In genomic region chr19:18450021-18450933, GRCh38 we compare ENCODE assay signal across 19 cellular contexts. TPM values are rescaled to one million over a fixed set of nuclear protein-coding genes. Genes with fewer than 3 reads are reported as not detected.
DNase-seq lines count a peak whose midpoint lies in the region; ATAC-seq and TF ChIP-seq lines count a peak whose summit lies in the region.
"Had no signal": no experiment of that assay in that cellular context is flagged by ENCODE, and none has a peak within 500 bp of the region (broad histone marks: within the 10 kb centered on the region; RNA-seq: fewer than 3 reads in every experiment).

No MANE protein-coding gene starts in this region.

- H3K27ac Mint-ChIP-seq in HFFc6, result peak overlapping the region; percentile 48; the same call in 1 of the 2 replicates
- H3K27ac Mint-ChIP-seq: activated naive CD4-positive, alpha-beta T cell treated with anti-CD3 and anti-CD28 coated beads, Interleukin-2, amount 10 ng/mL, durations not matched to agents 7 days and 5 days; activated T-cell treated with anti-CD3 and anti-CD28 coated beads, Interleukin-2, amount 50 U/mL, for 72 hours; progenitor cell of endocrine pancreas had no signal

- H3K9me3 Mint-ChIP-seq in HFFc6, result no peaks in the 10 kb centered on the region
- H3K9me3 Mint-ChIP-seq: activated naive CD4-positive, alpha-beta T cell treated with anti-CD3 and anti-CD28 coated beads, Interleukin-2, amount 10 ng/mL, durations not matched to agents 7 days and 5 days; activated T-cell treated with anti-CD3 and anti-CD28 coated beads, Interleukin-2, amount 50 U/mL, for 72 hours had no signal

- H3K36me3 Mint-ChIP-seq in HFFc6 (ENCODE audit: low read depth), result peaks cover 8% of the 10 kb centered on the region

- peaks cover 29% of the 10 kb centered on the region for H3K4me1 Mint-ChIP-seq in HFFc6 (ENCODE audit: low read depth)
- H3K4me1 Mint-ChIP-seq: activated naive CD4-positive, alpha-beta T cell treated with anti-CD3 and anti-CD28 coated beads, Interleukin-2, amount 10 ng/mL, durations not matched to agents 7 days and 5 days had no signal

- H3K27me3 ChIP-seq in heart left ventricle (no peaks in the 10 kb centered on the region), left ventricle myocardium inferior (ENCODE audit: low read depth) (no peaks in the 10 kb centered on the region), psoas muscle (ENCODE audit: insufficient read depth in 3 of 3, low read length in 2 of 3) (no peaks in the 10 kb centered on the region)
- no peaks in the 10 kb centered on the region for H3K27me3 ChIP-seq in effector memory CD4-positive, alpha-beta T cell (replicated peaks; ENCODE audit: control insufficient read depth, insufficient read depth, low read length, poor library complexity, severe bottlenecking)
- H3K27me3 ChIP-seq: MG63, suprapubic skin had no signal

- TF ChIP-seq POLR2A in heart left ventricle (IDR thresholded peaks at IDR 0.05), result no peak

- no peak overlapping the region for H3K4me3 ChIP-seq in heart left ventricle
- H3K4me3 ChIP-seq in left ventricle myocardium inferior, result no peak overlapping the region
- H3K4me3 ChIP-seq in effector memory CD4-positive, alpha-beta T cell (ENCODE audit: insufficient read depth, low read depth, low read length, poor library complexity, severe bottlenecking), result no peak overlapping the region
- H3K4me3 ChIP-seq in psoas muscle, result no peak overlapping the region
- H3K4me3 ChIP-seq: lung, MG63, skin epidermis, suprapubic skin had no signal

- peaks cover 0 to 21% (median 8%) of the 10 kb centered on the region in 12 donors for H3K4me1 ChIP-seq in heart left ventricle
- peaks cover 29% of the 10 kb centered on the region for H3K4me1 ChIP-seq in left ventricle myocardium inferior
- peaks cover 3% of the 10 kb centered on the region for H3K4me1 ChIP-seq in effector memory CD4-positive, alpha-beta T cell (ENCODE audit: control insufficient read depth, insufficient read depth, low read length, poor library complexity, severe bottlenecking)
- H3K4me1 ChIP-seq in psoas muscle, result peaks cover 12% of the 10 kb centered on the region

- ATAC-seq in heart left ventricle (peak in 3 of 4 donors; percentile 2), psoas muscle (peak in 3 of 4 donors; percentile 4 to 10 (median 6)), GM21825 (IDR thresholded peaks at IDR 0.05; ENCODE audit: unreplicated experiment) (no peak)

- 73 to 79% (median 77%) methylated on average over 21 to 33 of the region's 33 CpGs for WGBS in heart left ventricle, 4 donors
- WGBS in psoas muscle, 3 donors, result 77 to 84% (median 79%) methylated on average over 30 to 33 of the region's 33 CpGs

- intact Hi-C loops in heart left ventricle (cut with DNase I) (loop anchor here in 6 of 10 donors (5.0 to 10.0 kb wide), 6 partner anchors 122 to 397 kb away; partner anchors contain the start of genes REX1BD (in 3 of the 6) and UBA52 (in 2 of the 6)), left ventricle myocardium inferior (cut with micrococcal nuclease) (no loop called here), psoas muscle (cut with DNase I) (loop anchor here (5.0 to 10.0 kb wide), 4 partner anchors 107 to 397 kb away; partner anchors contain the start of gene KXD1 (in 1 of the 2))

- H3K4me3 Mint-ChIP-seq in HFFc6, result no peak overlapping the region
- H3K4me3 Mint-ChIP-seq: activated naive CD4-positive, alpha-beta T cell treated with anti-CD3 and anti-CD28 coated beads, Interleukin-2, amount 10 ng/mL, durations not matched to agents 7 days and 5 days; activated T-cell treated with anti-CD3 and anti-CD28 coated beads, Interleukin-2, amount 50 U/mL, for 72 hours had no signal

- TF ChIP-seq CTCF in heart left ventricle (IDR thresholded peaks at IDR 0.05), result no peak
- no peak for TF ChIP-seq CTCF in left ventricle myocardium inferior (IDR thresholded peaks at IDR 0.05; ENCODE audit: borderline replicate concordance)
- TF ChIP-seq CTCF in HFFc6 (IDR thresholded peaks at IDR 0.05), result no peak
- no peak for TF ChIP-seq CTCF in psoas muscle (IDR thresholded peaks at IDR 0.05)

- peak in 1 of 5 donors; percentile 29 for DNase-seq in heart left ventricle
- no peak for DNase-seq in left ventricle myocardium inferior
- no peak for DNase-seq in HFFc6
- DNase-seq in effector memory CD4-positive, alpha-beta T cell, result no peak
- DNase-seq in psoas muscle, result peak in 1 of 2 donors; percentile 15
- no peak for DNase-seq in central memory CD4-positive, alpha-beta T cell
- DNase-seq in NCI-H1105 treated with DMSO at 0.1 percent for 48 hours (lab: John Stamatoyannopoulos, UW), result no peak
- DNase-seq: cortex of kidney had no signal

- H3K27ac ChIP-seq in heart left ventricle (no peak overlapping the region), left ventricle myocardium inferior (replicated peaks) (no peak overlapping the region), psoas muscle (no peak overlapping the region)
- H3K27ac ChIP-seq in effector memory CD4-positive, alpha-beta T cell (ENCODE audit: insufficient read depth, low read length, poor library complexity, severe bottlenecking), result peak overlapping the region; percentile 11
- H3K27ac ChIP-seq: C4-2B, suprapubic skin had no signal

- H3K9me3 ChIP-seq in heart left ventricle, result no peaks in the 10 kb centered on the region
- no peaks in the 10 kb centered on the region for H3K9me3 ChIP-seq in left ventricle myocardium inferior (replicated peaks)
- no peaks in the 10 kb centered on the region for H3K9me3 ChIP-seq in effector memory CD4-positive, alpha-beta T cell (ENCODE audit: control insufficient read depth, low read length)
- no peaks in the 10 kb centered on the region for H3K9me3 ChIP-seq in psoas muscle
- H3K9me3 ChIP-seq: MG63, suprapubic skin had no signal

- H3K27me3 Mint-ChIP-seq in HFFc6 (ENCODE audit: insufficient read depth), result peaks cover 1% of the 10 kb centered on the region
- H3K27me3 Mint-ChIP-seq: activated naive CD4-positive, alpha-beta T cell treated with anti-CD3 and anti-CD28 coated beads, Interleukin-2, amount 10 ng/mL, durations not matched to agents 7 days and 5 days; progenitor cell of endocrine pancreas had no signal

- peaks cover 0 to 95% (median 71%) of the 10 kb centered on the region in 9 donors for H3K36me3 ChIP-seq in heart left ventricle
- peaks cover 77% of the 10 kb centered on the region for H3K36me3 ChIP-seq in left ventricle myocardium inferior
- peaks cover 61% of the 10 kb centered on the region for H3K36me3 ChIP-seq in effector memory CD4-positive, alpha-beta T cell (ENCODE audit: control insufficient read depth, insufficient read depth, low read length)
- peaks cover 6 to 78% of the 10 kb centered on the region in 2 donors for H3K36me3 ChIP-seq in psoas muscle (ENCODE audit: insufficient read depth in 1 of 2, low read depth in 1 of 2)

RNA-seq across cellular contexts. Expression of gene ISYNA1, which starts 12.3 kb away (rescaled TPM):
- 10 to 100 TPM; 17.6 to 60.6 (median 24.0) TPM for total RNA-seq in heart left ventricle
- 10 to 100 TPM; 14.0 to 52.6 TPM for polyA plus RNA-seq in heart left ventricle
- total RNA-seq in left ventricle myocardium inferior, result 24.1 TPM
- total RNA-seq in HFFc6 (2021; fragmentation: NEBNext Ultra II Directional; extraction: Animal tissue kit (Norgen Biotek cat#: 25700)), result 1 to 10 TPM; 2.3 to 3.7 (median 3.2) TPM
- 10 to 100 TPM in 3 of 4 donors, 1 to 10 TPM in 1; 9.8 to 17.0 (median 10.9) TPM for total RNA-seq in psoas muscle
- 1 to 10 TPM; 6.3 to 8.6 (median 8.0) TPM for polyA plus RNA-seq in psoas muscle

RNA-seq across cellular contexts. Expression of gene SSBP4, which starts 31.1 kb away (rescaled TPM):
- total RNA-seq in heart left ventricle (10 to 100 TPM; 23.5 to 89.8 (median 29.4) TPM), left ventricle myocardium inferior (30.8 TPM), psoas muscle (10 to 100 TPM; 29.1 to 46.1 (median 29.6) TPM)
- polyA plus RNA-seq in heart left ventricle (10 to 100 TPM; 29.1 to 37.3 TPM), psoas muscle (10 to 100 TPM; 25.8 to 37.8 (median 28.6) TPM)
- 10 to 100 TPM; 76.4 to 84.3 (median 80.4) TPM for total RNA-seq in HFFc6 (2021; fragmentation: NEBNext Ultra II Directional; extraction: Animal tissue kit (Norgen Biotek cat#: 25700))

RNA-seq across cellular contexts. Expression of gene LRRC25, which starts 52.9 kb away (rescaled TPM):
- 10 to 100 TPM in 2 of 9 donors, 1 to 10 TPM in 6, under 1 TPM in 1; 0.83 to 33.0 (median 3.1) TPM for total RNA-seq in heart left ventricle
- 1 to 10 TPM in 1 of 2 donors, under 1 TPM in 1; 0.88 to 2.8 TPM for polyA plus RNA-seq in heart left ventricle
- 2.4 TPM for total RNA-seq in left ventricle myocardium inferior
- not detected for total RNA-seq in HFFc6 (2021; fragmentation: NEBNext Ultra II Directional; extraction: Animal tissue kit (Norgen Biotek cat#: 25700))
- 1 to 10 TPM; 2.0 to 4.1 (median 2.4) TPM for total RNA-seq in psoas muscle
- 1 to 10 TPM in 2 of 3 donors, under 1 TPM in 1; 0.65 to 5.2 (median 1.3) TPM for polyA plus RNA-seq in psoas muscle
- total RNA-seq: activated T-cell treated with anti-CD3 and anti-CD28 coated beads, Interleukin-2, amount 50 U/mL, for 72 hours; glomerular endothelial cell; progenitor cell of endocrine pancreas had no signal
- polyA plus RNA-seq: keratinocyte had no signal
